10 cellular contexts compared by ENCODE assay signal in genomic region chr5:118956727-118957126, GRCh38. TPM values are rescaled to one million over a fixed set of nuclear protein-coding genes. Genes with fewer than 3 reads are reported as not detected.
DNase-seq lines count a peak whose midpoint lies in the region; ATAC-seq, FAIRE-seq and TF ChIP-seq lines count a peak whose summit lies in the region.
"Had no signal": no experiment of that assay in that cellular context is flagged by ENCODE, and none has a peak within 500 bp of the region (broad histone marks: within the 10 kb centered on the region; RNA-seq: fewer than 3 reads in every experiment).

No MANE protein-coding gene starts in this region.

- DNase-seq in NCI-H2081 (lab: John Stamatoyannopoulos, UW) (peak; percentile 3 to 9), NCI-H2081 treated with DMSO at 0.1 percent for 48 hours (lab: John Stamatoyannopoulos, UW) (no peak), NCI-H446 (lab: John Stamatoyannopoulos, UW) (peak; percentile 11 to 61), cerebellar cortex (ENCODE audit: low spot score) (peak; percentile 14), pancreas (no peak)
- DNase-seq: activated CD4-positive, alpha-beta T cell treated with anti-CD3 and anti-CD28 coated beads for 4 hours; C1 segment of cervical spinal cord had no signal

- no peak for TF ChIP-seq CTCF in pancreas (IDR thresholded peaks at IDR 0.05)

- WGBS in pancreas, 2 donors: 25 to 35% methylated on average over 2 of the region's 2 CpGs

- peak; percentile 75 for FAIRE-seq in pancreas (lab: Jason Lieb, UNC)

- ATAC-seq in pancreas (peak in 2 of 4 donors; percentile 27 to 62), GM21529 (IDR thresholded peaks at IDR 0.05; ENCODE audit: unreplicated experiment) (no peak), GM21528 (IDR thresholded peaks at IDR 0.05; ENCODE audit: low FRiP score, unreplicated experiment) (no peak), HG03095 (IDR thresholded peaks at IDR 0.05; ENCODE audit: unreplicated experiment) (no peak)

- no peaks in the 10 kb centered on the region for H3K36me3 ChIP-seq in pancreas

- no peak overlapping the region for H3K4me3 ChIP-seq in pancreas

- no peak overlapping the region for H3K27ac ChIP-seq in pancreas

- peaks cover 0 to 8% (median 4%) of the 10 kb centered on the region in 3 donors for H3K4me1 ChIP-seq in pancreas

- no peaks in the 10 kb centered on the region for H3K9me3 ChIP-seq in pancreas

- H3K27me3 ChIP-seq in pancreas: no peaks in the 10 kb centered on the region

- intact Hi-C loops in pancreas (cut with DNase I): no loop called here

RNA-seq across cellular contexts. Expression of gene DTWD2, which starts 31.6 kb away (rescaled TPM):
- 1 to 10 TPM; 4.1 to 6.9 (median 4.7) TPM for total RNA-seq in pancreas
- 1 to 10 TPM; 1.8 to 1.9 TPM for polyA plus RNA-seq in pancreas

Comparison
In these comparisons a context has a peak if more than half of its experiments do, and no peak if none do; other contexts are left out.
1. DNase-seq: peak in NCI-H2081 (2 of 2), NCI-H446 (2 of 2) and cerebellar cortex (single experiment); none in NCI-H2081 treated with DMSO at 0.1 percent for 48 hours (single experiment) and pancreas (0 of 6).